25 cellular contexts compared by ENCODE assay signal in the genomic region with DNA sequence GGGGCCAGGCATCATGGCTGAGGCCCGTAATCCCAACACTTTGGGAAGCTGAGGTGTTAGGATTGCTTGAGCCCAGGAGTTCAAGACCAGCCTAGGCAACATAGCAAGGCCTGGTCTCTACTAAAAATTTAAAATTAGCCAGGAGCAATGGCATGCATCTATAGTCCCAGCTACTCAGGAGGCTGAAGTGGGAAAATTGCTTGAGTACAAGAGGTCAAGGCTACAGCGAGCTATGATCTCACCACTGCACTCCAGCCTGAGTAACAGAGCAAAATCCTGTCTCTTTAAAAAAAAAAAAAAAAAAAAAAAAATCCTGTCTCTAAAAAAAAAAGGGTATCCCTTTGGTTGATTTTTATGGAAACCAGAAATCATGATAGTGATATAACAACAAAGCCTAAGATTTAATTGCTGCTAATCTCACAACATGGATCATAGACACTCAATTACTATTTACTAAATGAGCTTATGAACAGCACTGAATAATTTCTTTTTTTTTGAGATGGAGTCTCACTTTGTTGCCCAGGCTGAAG. TPM values are rescaled to one million over a fixed set of nuclear protein-coding genes. Genes with fewer than 3 reads are reported as not detected.
"Had no signal": no experiment of that assay in that cellular context is flagged by ENCODE, and none has a peak within 500 bp of the region (broad histone marks: within the 10 kb centered on the region; RNA-seq: fewer than 3 reads in every experiment).

No MANE protein-coding gene starts in this region.

- H3K27me3 Mint-ChIP-seq: activated CD4-positive, alpha-beta T cell treated with anti-CD3 and anti-CD28 coated beads for 36 hours; activated naive CD8-positive, alpha-beta T cell; activated T-cell treated with anti-CD3 and anti-CD28 coated beads, Interleukin-2, amount 50 U/mL, for 24 hours; activated T-helper 17 cell treated with anti-CD3 and anti-CD28 coated beads, Interleukin-2, amount 50 U/mL, for 72 hours; natural killer cell treated with Interleukin-12 subunit alpha and Interleukin-12 subunit beta and Interleukin-15 and Interleukin-18, amount 100 ng/mL, for 72 hours; stimulated activated naive B cell treated with anti-CD40 and anti-IgM and Interleukin-4, amounts not matched to agents 10 μg/mL and 1 μg/mL and 100 μg/mL, for 72 hours had no signal

- H3K9me3 Mint-ChIP-seq: activated T-cell treated with anti-CD3 and anti-CD28 coated beads, Interleukin-2, amount 50 U/mL, for 24 hours; activated T-helper 17 cell treated with anti-CD3 and anti-CD28 coated beads, Interleukin-2, amount 50 U/mL, for 72 hours; endodermal cell; natural killer cell treated with Interleukin-12 subunit alpha and Interleukin-12 subunit beta and Interleukin-15 and Interleukin-18, amount 100 ng/mL, for 72 hours; stimulated activated naive B cell treated with anti-CD40 and anti-IgM and Interleukin-4, amounts not matched to agents 10 μg/mL and 1 μg/mL and 100 μg/mL, for 72 hours; WTC11 had no signal

- H3K4me3 ChIP-seq: adrenal gland, heart right ventricle, upper lobe of right lung had no signal

- H3K27ac ChIP-seq: adrenal gland, epithelial cell of prostate, heart right ventricle, upper lobe of right lung had no signal

- FAIRE-seq: bronchial epithelial cell had no signal

- ATAC-seq: activated CD4-positive, alpha-beta T cell treated with anti-CD3 and anti-CD28 coated beads for 36 hours; activated T-helper 17 cell treated with anti-CD3 and anti-CD28 coated beads, Interleukin-2, amount 50 U/mL, for 72 hours; heart right ventricle; left cardiac atrium; natural killer cell treated with Interleukin-12 subunit alpha and Interleukin-12 subunit beta and Interleukin-15 and Interleukin-18, amount 100 ng/mL, for 72 hours; sciatic nerve; stimulated activated naive B cell treated with anti-CD40 and anti-IgM and Interleukin-4, amounts not matched to agents 10 μg/mL and 1 μg/mL and 100 μg/mL, for 72 hours; upper lobe of right lung; WTC11 had no signal

- H3K9me3 ChIP-seq: adrenal gland, heart right ventricle, upper lobe of right lung had no signal

- H3K4me1 ChIP-seq: adrenal gland, heart right ventricle, upper lobe of right lung had no signal

- H3K4me1 Mint-ChIP-seq: activated CD4-positive, alpha-beta T cell treated with anti-CD3 and anti-CD28 coated beads for 36 hours; activated T-helper 17 cell treated with anti-CD3 and anti-CD28 coated beads, Interleukin-2, amount 50 U/mL, for 72 hours; endodermal cell; WTC11 had no signal

- DNase-seq: activated CD4-positive, alpha-beta T cell treated with anti-CD3 and anti-CD28 coated beads for 36 hours; activated CD4-positive, alpha-beta T cell treated with anti-CD3 and anti-CD28 coated beads, Interleukin-2, amount 50 U/mL, for 4 hours; activated CD8-positive, alpha-beta memory T cell treated with anti-CD3 and anti-CD28 coated beads for 24 hours; activated CD8-positive, alpha-beta memory T cell treated with anti-CD3 and anti-CD28 coated beads, Interleukin-2, amount 50 U/mL, for 4 hours; activated naive CD4-positive, alpha-beta T cell; activated T-cell treated with anti-CD3 and anti-CD28 coated beads, Interleukin-2, amount 50 U/mL, for 24 hours; cerebellar nuclear complex; cortex of kidney; endodermal cell; heart right ventricle; islet precursor cell; left cardiac atrium; stimulated activated CD4-positive, alpha-beta T cell treated with anti-CD3 and anti-CD28 coated beads, Interleukin-2, amount 100 ng/mL, for 48 hours; stimulated activated CD8-positive, alpha-beta memory T cell treated with anti-CD3 and anti-CD28 coated beads, Interleukin-4, amount 100 ng/mL, for 48 hours; stimulated activated naive B cell treated with anti-CD40 and anti-IgM and Interleukin-4, amounts not matched to agents 10 μg/mL and 1 μg/mL and 100 μg/mL, for 72 hours; T-helper 9 cell; upper lobe of right lung had no signal

- H3K27me3 ChIP-seq: adrenal gland, heart right ventricle, upper lobe of right lung had no signal

- H3K27ac Mint-ChIP-seq: activated CD4-positive, alpha-beta T cell treated with anti-CD3 and anti-CD28 coated beads for 36 hours; activated naive CD8-positive, alpha-beta T cell; activated T-cell treated with anti-CD3 and anti-CD28 coated beads, Interleukin-2, amount 50 U/mL, for 24 hours; activated T-helper 17 cell treated with anti-CD3 and anti-CD28 coated beads, Interleukin-2, amount 50 U/mL, for 72 hours; endodermal cell; natural killer cell treated with Interleukin-12 subunit alpha and Interleukin-12 subunit beta and Interleukin-15 and Interleukin-18, amount 100 ng/mL, for 72 hours; stimulated activated naive B cell treated with anti-CD40 and anti-IgM and Interleukin-4, amounts not matched to agents 10 μg/mL and 1 μg/mL and 100 μg/mL, for 72 hours; WTC11 had no signal

- H3K4me3 Mint-ChIP-seq: activated CD4-positive, alpha-beta T cell treated with anti-CD3 and anti-CD28 coated beads for 36 hours; activated naive CD8-positive, alpha-beta T cell; activated T-cell treated with anti-CD3 and anti-CD28 coated beads, Interleukin-2, amount 50 U/mL, for 24 hours; activated T-helper 17 cell treated with anti-CD3 and anti-CD28 coated beads, Interleukin-2, amount 50 U/mL, for 72 hours; endodermal cell; natural killer cell treated with Interleukin-12 subunit alpha and Interleukin-12 subunit beta and Interleukin-15 and Interleukin-18, amount 100 ng/mL, for 72 hours; stimulated activated naive B cell treated with anti-CD40 and anti-IgM and Interleukin-4, amounts not matched to agents 10 μg/mL and 1 μg/mL and 100 μg/mL, for 72 hours; WTC11 had no signal

- H3K36me3 Mint-ChIP-seq: activated naive CD8-positive, alpha-beta T cell; natural killer cell treated with Interleukin-12 subunit alpha and Interleukin-12 subunit beta and Interleukin-15 and Interleukin-18, amount 100 ng/mL, for 72 hours; stimulated activated naive B cell treated with anti-CD40 and anti-IgM and Interleukin-4, amounts not matched to agents 10 μg/mL and 1 μg/mL and 100 μg/mL, for 72 hours had no signal

- H3K36me3 ChIP-seq: adrenal gland, heart right ventricle, upper lobe of right lung had no signal

RNA-seq across cellular contexts. Expression of gene PCLAF, which starts 12.1 kb away (rescaled TPM):
- total RNA-seq: sciatic nerve had no signal
